Comparison of ENCODE assay signal across 8 cellular contexts in genomic region chr9:132575005-132575609, GRCh38. TPM values are rescaled to one million over a fixed set of nuclear protein-coding genes. Genes with fewer than 3 reads are reported as not detected.
A peak's percentile ranks its signal among the peaks of the same experiment; 100 is the strongest.
DNase-seq lines count a peak whose midpoint lies in the region; ATAC-seq and TF ChIP-seq lines count a peak whose summit lies in the region.

No MANE protein-coding gene starts in this region.

- peak; percentile 73 to 77 for ATAC-seq in activated T-cell treated with anti-CD3 and anti-CD28 coated beads, Interleukin-2, amount 50 U/mL, for 72 hours (replicated peaks in 1 of 2)
- peak; percentile 80 for ATAC-seq in foreskin keratinocyte
- ATAC-seq in HG02973 (IDR thresholded peaks at IDR 0.05; ENCODE audit: unreplicated experiment), result no peak
- ATAC-seq in HG02759 (IDR thresholded peaks at IDR 0.05; ENCODE audit: unreplicated experiment), result no peak

- H3K4me1 ChIP-seq in foreskin keratinocyte (no peaks in the 10 kb centered on the region), parathyroid adenoma (no peaks in the 10 kb centered on the region)

- H3K27ac ChIP-seq in foreskin keratinocyte (no peak overlapping the region), parathyroid adenoma (no peak overlapping the region)

- H3K27me3 ChIP-seq in foreskin keratinocyte, result peaks cover 72% of the 10 kb centered on the region
- H3K27me3 ChIP-seq in parathyroid adenoma (ENCODE audit: control insufficient read depth, insufficient read depth, low read length), result peaks cover 16% of the 10 kb centered on the region

- CTCF ChIA-PET in HEK293T (lab: Yijun Ruan, JAX), result interaction anchor here (1.2 kb wide), 1 partner anchor 233 kb away, joined by 4 read pairs; no protein-coding TSS in a partner anchor

- no peaks in the 10 kb centered on the region for H3K9me3 Mint-ChIP-seq in activated T-cell treated with anti-CD3 and anti-CD28 coated beads, Interleukin-2, amount 50 U/mL, for 72 hours

- peaks cover 64% of the 10 kb centered on the region for H3K27me3 Mint-ChIP-seq in activated T-cell treated with anti-CD3 and anti-CD28 coated beads, Interleukin-2, amount 50 U/mL, for 72 hours (ENCODE audit: low read depth)

- H3K4me3 Mint-ChIP-seq in activated T-cell treated with anti-CD3 and anti-CD28 coated beads, Interleukin-2, amount 50 U/mL, for 72 hours, result no peak overlapping the region

- no peak overlapping the region for H3K4me2 ChIP-seq in parathyroid adenoma (ENCODE audit: low read length)

- no peak overlapping the region for H3K9ac ChIP-seq in parathyroid adenoma

- POLR2A ChIA-PET in HEK293T (lab: Yijun Ruan, JAX), result no interaction called here

- H3K4me1 Mint-ChIP-seq in activated T-cell treated with anti-CD3 and anti-CD28 coated beads, Interleukin-2, amount 50 U/mL, for 72 hours (ENCODE audit: low read depth), result no peaks in the 10 kb centered on the region

- H3K27ac Mint-ChIP-seq in activated T-cell treated with anti-CD3 and anti-CD28 coated beads, Interleukin-2, amount 50 U/mL, for 72 hours, result no peak overlapping the region

- no peak overlapping the region for H2AFZ ChIP-seq in parathyroid adenoma

- H3K36me3 Mint-ChIP-seq in activated T-cell treated with anti-CD3 and anti-CD28 coated beads, Interleukin-2, amount 50 U/mL, for 72 hours (ENCODE audit: insufficient read depth in 2 of 2), result peaks cover 0 to 2% of the 10 kb centered on the region in 2 donors

- no peak overlapping the region for H3K4me3 ChIP-seq in parathyroid adenoma (ENCODE audit: low read depth, low read length)

- TF ChIP-seq CTCF in foreskin keratinocyte (conservative IDR thresholded peaks at IDR 0.05), result peak; percentile 90
- peak; percentile 63 for TF ChIP-seq CTCF in parathyroid adenoma (IDR thresholded peaks at IDR 0.05)

- no peaks in the 10 kb centered on the region for H3K36me3 ChIP-seq in parathyroid adenoma (ENCODE audit: control insufficient read depth, insufficient read depth, low read length)

- no peaks in the 10 kb centered on the region for H3K79me2 ChIP-seq in parathyroid adenoma

- H3K9me3 ChIP-seq in parathyroid adenoma (ENCODE audit: control insufficient read depth, low read length), result no peaks in the 10 kb centered on the region

- DNase-seq in COLO829 (ENCODE audit: low spot score) (peak; percentile 87), HEK293T (ENCODE audit: extremely low spot score) (peak; percentile 88), NCI-H774 (lab: John Stamatoyannopoulos, UW) (peak; percentile 84), foreskin keratinocyte (peak in 1 of 2 donors; percentile 40)
- peak; percentile 65 to 67 for DNase-seq in activated T-cell treated with anti-CD3 and anti-CD28 coated beads, Interleukin-2, amount 50 U/mL, for 72 hours

TF ChIP-seq in HEK293T, 16 proteins besides CTCF, POLR2A, EP300 and RAD21:
- TF ChIP-seq PKNOX1 (IDR thresholded peaks at IDR 0.05) (peak; percentile 29; the same call in 1 of the 2 replicates), LEF1 (IDR thresholded peaks at IDR 0.05; ENCODE audit: borderline replicate concordance) (no peak), FOXM1 (IDR thresholded peaks at IDR 0.05; ENCODE audit: borderline replicate concordance) (0 out of 2 replicates have a peak, but pooled peaks have one; percentile 2), NFRKB (IDR thresholded peaks at IDR 0.05) (no peak)
TF ChIP-seq in HEK293T: peak in this region for 2.

RNA-seq across cellular contexts. Expression of gene BARHL1, which starts 7.3 kb away (rescaled TPM):
- not detected for total RNA-seq in activated T-cell treated with anti-CD3 and anti-CD28 coated beads, Interleukin-2, amount 50 U/mL, for 72 hours
- total RNA-seq in foreskin keratinocyte, result not detected in 2 replicates
- polyA plus RNA-seq in foreskin keratinocyte, result not detected in 2 replicates

Comparison
In these comparisons a context has a peak if more than half of its experiments do, and no peak if none do; other contexts are left out.
1. ATAC-seq: peak in activated T-cell treated with anti-CD3 and anti-CD28 coated beads, Interleukin-2, amount 50 U/mL, for 72 hours (2 of 2) and foreskin keratinocyte (single experiment); none in HG02973 (single experiment) and HG02759 (single experiment).